Comparison of ENCODE assay signal across 22 cellular contexts in the genomic region with DNA sequence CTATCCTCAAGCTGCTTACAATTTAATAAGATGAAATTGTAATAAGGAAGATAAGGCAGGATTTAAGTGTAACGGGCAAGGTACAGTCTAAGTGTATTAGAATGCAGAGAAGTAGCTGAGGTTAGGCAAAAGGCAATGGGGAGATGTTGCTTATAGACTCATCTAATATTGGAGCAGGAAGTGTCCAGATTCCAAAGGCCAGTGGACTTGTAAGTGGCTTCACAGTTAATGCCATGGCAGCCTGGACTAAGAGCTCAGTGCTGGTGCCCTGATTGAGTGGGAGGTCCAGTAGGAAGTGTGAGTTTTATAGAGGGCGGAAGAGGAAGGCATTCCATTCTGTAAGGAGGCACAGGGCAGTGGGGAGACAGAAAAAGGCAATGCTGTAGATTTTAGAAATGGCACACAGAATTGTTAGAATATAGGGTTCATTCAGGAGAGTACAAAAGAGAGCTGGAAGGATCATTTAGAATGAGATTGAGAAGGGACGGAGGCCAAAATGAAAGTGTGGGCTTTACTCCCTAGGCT. TPM values are rescaled to one million over a fixed set of nuclear protein-coding genes. Genes with fewer than 3 reads are reported as not detected.
DNase-seq lines count a peak whose midpoint lies in the region; ATAC-seq, FAIRE-seq and TF ChIP-seq lines count a peak whose summit lies in the region.
"Had no signal": no experiment of that assay in that cellular context is flagged by ENCODE, and none has a peak within 500 bp of the region (broad histone marks: within the 10 kb centered on the region; RNA-seq: fewer than 3 reads in every experiment).

No MANE protein-coding gene starts in this region.

- H3K4me3 ChIP-seq in liver (ENCODE audit: low read depth in 1 of 3, low read length in 3 of 3) = no peak overlapping the region
- H3K4me3 ChIP-seq in HepG2 (replicated peaks in 1 of 3; ENCODE audit: insufficient read depth in 1 of 3, low read depth in 2 of 3, low read length in 3 of 3) = no peak overlapping the region
- H3K4me3 ChIP-seq in body of pancreas = no peak overlapping the region
- no peak overlapping the region for H3K4me3 ChIP-seq in mucosa of descending colon
- no peak overlapping the region for H3K4me3 ChIP-seq in small intestine (ENCODE audit: low read depth in 1 of 2, low read length in 2 of 2)
- no peak overlapping the region for H3K4me3 ChIP-seq in mesenchymal stem cell (ENCODE audit: insufficient read depth in 1 of 2, low read depth in 1 of 2, low read length in 2 of 2)
- no peak overlapping the region for H3K4me3 ChIP-seq in MM.1S (ENCODE audit: low read length)
- H3K4me3 ChIP-seq: BLaER1 treated with 17β-estradiol and CSF1 and Interleukin-3, amounts not matched to agents 10 nM and 100 nM; GM23338 had no signal

- TF ChIP-seq RAD21 in liver (IDR thresholded peaks at IDR 0.05) (no peak), HepG2 (CRISPR knock-in tag; IDR thresholded peaks at IDR 0.05) (no peak)

- H3K18ac ChIP-seq in mesenchymal stem cell (ENCODE audit: low read depth in 1 of 2, low read length in 2 of 2) = no peak overlapping the region

- peaks cover 0 to 5% of the 10 kb centered on the region in 2 donors for H3K4me1 Mint-ChIP-seq in stimulated activated naive B cell treated with anti-CD40 and anti-IgM and Interleukin-4, amounts not matched to agents 10 μg/mL and 1 μg/mL and 100 μg/mL, for 72 hours
- H3K4me1 Mint-ChIP-seq: CD4-positive, CD25-positive, alpha-beta regulatory T cell had no signal

- H3F3A ChIP-seq in MM.1S (ENCODE audit: insufficient read depth, low read length) = no peaks in the 10 kb centered on the region

- no peak overlapping the region for H4K8ac ChIP-seq in mesenchymal stem cell (ENCODE audit: low read length)

- H3K9me3 ChIP-seq in liver (ENCODE audit: control insufficient read depth in 4 of 4, low read length in 3 of 4) = no peaks in the 10 kb centered on the region
- H3K9me3 ChIP-seq in HepG2 (ENCODE audit: low read length) = no peaks in the 10 kb centered on the region
- no peaks in the 10 kb centered on the region for H3K9me3 ChIP-seq in body of pancreas
- H3K9me3 ChIP-seq in mucosa of descending colon = no peaks in the 10 kb centered on the region
- no peaks in the 10 kb centered on the region for H3K9me3 ChIP-seq in small intestine (ENCODE audit: control insufficient read depth, low read depth)
- H3K9me3 ChIP-seq in mesenchymal stem cell (ENCODE audit: control insufficient read depth, low read length) = no peaks in the 10 kb centered on the region
- H3K9me3 ChIP-seq in MM.1S (replicated peaks; ENCODE audit: insufficient read depth, low read length) = no peaks in the 10 kb centered on the region
- H3K9me3 ChIP-seq: Caco-2 had no signal

- TF ChIP-seq CTCF in liver (IDR thresholded peaks at IDR 0.05; ENCODE audit: low read depth, low read length, missing input control) = no peak
- no peak for TF ChIP-seq CTCF in HepG2 (CRISPR knock-in tag; IDR thresholded peaks at IDR 0.05)
- TF ChIP-seq CTCF in body of pancreas (IDR thresholded peaks at IDR 0.05) = no peak
- TF ChIP-seq CTCF in mucosa of descending colon (IDR thresholded peaks at IDR 0.05) = no peak
- TF ChIP-seq CTCF in MM.1S (IDR thresholded peaks at IDR 0.05; ENCODE audit: low read length) = no peak

- H4K91ac ChIP-seq in mesenchymal stem cell (ENCODE audit: low read length) = no peak overlapping the region

- no TSS peak for BruUV-seq in HepG2 (replicated peaks; lab: Mats Ljungman, UMichigan)

- no peak overlapping the region for H3K27ac Mint-ChIP-seq in stimulated activated naive B cell treated with anti-CD40 and anti-IgM and Interleukin-4, amounts not matched to agents 10 μg/mL and 1 μg/mL and 100 μg/mL, for 72 hours
- H3K27ac Mint-ChIP-seq: B cell; CD4-positive, CD25-positive, alpha-beta regulatory T cell; GM23338; HFFc6 had no signal

- no peak overlapping the region for H2BK120ac ChIP-seq in mesenchymal stem cell (ENCODE audit: low read depth, low read length)

- CTCF ChIA-PET in HepG2 (lab: Yijun Ruan, JAX; ENCODE audit: low intra/inter-chr PET ratio, low total read pairs) = no interaction called here

- H2BK12ac ChIP-seq in mesenchymal stem cell (ENCODE audit: low read length in 2 of 2) = no peak overlapping the region

- no peak for TF ChIP-seq POLR2A in HepG2 (IDR thresholded peaks at IDR 0.05; ENCODE audit: insufficient read depth in 1 of 2, low read depth in 2 of 2, low read length in 2 of 2)
- TF ChIP-seq POLR2A in body of pancreas (IDR thresholded peaks at IDR 0.05) = no peak

- H2BK5ac ChIP-seq in mesenchymal stem cell (ENCODE audit: low read depth, low read length, poor library complexity, severe bottlenecking) = no peak overlapping the region

- no peaks in the 10 kb centered on the region for H3K36me3 ChIP-seq in liver (ENCODE audit: control insufficient read depth in 4 of 4, insufficient read depth in 3 of 4, low read depth in 1 of 4, low read length in 3 of 4)
- no peaks in the 10 kb centered on the region for H3K36me3 ChIP-seq in HepG2 (replicated peaks in 1 of 2; ENCODE audit: control insufficient read depth in 1 of 2, insufficient read depth in 2 of 2, low read length in 2 of 2)
- no peaks in the 10 kb centered on the region for H3K36me3 ChIP-seq in body of pancreas (replicated peaks in 1 of 2; ENCODE audit: insufficient read depth in 1 of 2, low read depth in 2 of 2)
- H3K36me3 ChIP-seq in mucosa of descending colon (ENCODE audit: low read depth) = no peaks in the 10 kb centered on the region
- no peaks in the 10 kb centered on the region for H3K36me3 ChIP-seq in small intestine (ENCODE audit: control insufficient read depth in 2 of 2, insufficient read depth in 2 of 2, low read length in 2 of 2)
- H3K36me3 ChIP-seq in mesenchymal stem cell (ENCODE audit: control insufficient read depth in 1 of 2, insufficient read depth in 2 of 2, low read depth in 1 of 2, low read length in 2 of 2) = no peaks in the 10 kb centered on the region
- H3K36me3 ChIP-seq in MM.1S (replicated peaks; ENCODE audit: insufficient read depth, low read length) = no peaks in the 10 kb centered on the region
- H3K36me3 ChIP-seq: BLaER1 treated with 17β-estradiol and CSF1 and Interleukin-3, amounts not matched to agents 10 nM and 100 nM had no signal

- no peak overlapping the region for H2AK5ac ChIP-seq in mesenchymal stem cell (ENCODE audit: low read length, severe bottlenecking)

- H3K4me3 Mint-ChIP-seq in stimulated activated naive B cell treated with anti-CD40 and anti-IgM and Interleukin-4, amounts not matched to agents 10 μg/mL and 1 μg/mL and 100 μg/mL, for 72 hours = no peak overlapping the region
- H3K4me3 Mint-ChIP-seq: B cell; CD4-positive, CD25-positive, alpha-beta regulatory T cell; GM23338; HFFc6 had no signal

- no peak overlapping the region for H3K4ac ChIP-seq in mesenchymal stem cell (ENCODE audit: low read depth in 1 of 2, low read length in 2 of 2)

- H3K36me3 Mint-ChIP-seq in stimulated activated naive B cell treated with anti-CD40 and anti-IgM and Interleukin-4, amounts not matched to agents 10 μg/mL and 1 μg/mL and 100 μg/mL, for 72 hours = peaks cover 1 to 5% of the 10 kb centered on the region in 2 donors
- H3K36me3 Mint-ChIP-seq: CD4-positive, CD25-positive, alpha-beta regulatory T cell had no signal

- TF ChIP-seq EP300 in HepG2 (IDR thresholded peaks at IDR 0.05; ENCODE audit: low read depth in 2 of 2, low read length in 2 of 2) = no peak
- TF ChIP-seq EP300 in HepG2 (CRISPR knock-in tag; IDR thresholded peaks at IDR 0.05; ENCODE audit: borderline replicate concordance) = no peak

- H3K4me2 ChIP-seq in HepG2 (ENCODE audit: low read depth, low read length) (no peak overlapping the region), mesenchymal stem cell (ENCODE audit: low read length, poor library complexity, severe bottlenecking) (no peak overlapping the region), MM.1S (ENCODE audit: low read depth, low read length) (no peak overlapping the region)
- H3K4me2 ChIP-seq: BLaER1 treated with 17β-estradiol and CSF1 and Interleukin-3, amounts not matched to agents 10 nM and 100 nM; GM23338 had no signal

- no peaks in the 10 kb centered on the region for H3K27me3 ChIP-seq in liver (ENCODE audit: control insufficient read depth in 4 of 4, insufficient read depth in 4 of 4, low read length in 3 of 4)
- no peaks in the 10 kb centered on the region for H3K27me3 ChIP-seq in HepG2 (ENCODE audit: control insufficient read depth in 1 of 2, insufficient read depth in 2 of 2, low read length in 2 of 2)
- no peaks in the 10 kb centered on the region for H3K27me3 ChIP-seq in body of pancreas
- H3K27me3 ChIP-seq in small intestine (ENCODE audit: control insufficient read depth in 2 of 2, insufficient read depth in 2 of 2, low read length in 2 of 2) = no peaks in the 10 kb centered on the region
- peaks cover 0 to 18% of the 10 kb centered on the region in 2 experiments for H3K27me3 ChIP-seq in mesenchymal stem cell (ENCODE audit: control insufficient read depth in 1 of 2, insufficient read depth in 1 of 2, low read length in 2 of 2)
- H3K27me3 ChIP-seq in MM.1S (replicated peaks; ENCODE audit: insufficient read depth, low read length) = no peaks in the 10 kb centered on the region
- H3K27me3 ChIP-seq: BLaER1 treated with 17β-estradiol and CSF1 and Interleukin-3, amounts not matched to agents 10 nM and 100 nM had no signal

- peaks cover 27% of the 10 kb centered on the region for H3K79me1 ChIP-seq in mesenchymal stem cell (replicated peaks; ENCODE audit: low read length, poor library complexity, severe bottlenecking)

- H3K14ac ChIP-seq in mesenchymal stem cell (ENCODE audit: low read length in 2 of 2) = no peak overlapping the region

- ATAC-seq in HepG2 (no peak), body of pancreas (no peak), mucosa of descending colon (peak; percentile 25)
- no peak for ATAC-seq in stimulated activated naive B cell treated with anti-CD40 and anti-IgM and Interleukin-4, amounts not matched to agents 10 μg/mL and 1 μg/mL and 100 μg/mL, for 72 hours (replicated peaks)

- in situ Hi-C loops in HepG2 (cut with HindIII; ENCODE audit: extremely low pct_ligation_motif_present, low pct_unique_long_range_greater_than_20kb) = no loop called here

- no peaks in the 10 kb centered on the region for H3K79me2 ChIP-seq in HepG2 (ENCODE audit: insufficient read depth, low read length)
- H3K79me2 ChIP-seq in MM.1S (ENCODE audit: low read length) = peaks cover 72% of the 10 kb centered on the region

- no peak overlapping the region for H3K23ac ChIP-seq in mesenchymal stem cell (ENCODE audit: low read length in 2 of 2)

- H3K27ac ChIP-seq in liver (ENCODE audit: low read depth in 1 of 2, low read length in 2 of 2) (no peak overlapping the region), HepG2 (ENCODE audit: extremely low read length, insufficient read depth, low read length) (no peak overlapping the region), body of pancreas (peak overlapping the region; percentile 45 to 81 (median 72)), small intestine (ENCODE audit: low read depth in 1 of 2, low read length in 1 of 2) (no peak overlapping the region), mesenchymal stem cell (ENCODE audit: low read length, poor library complexity, severe bottlenecking) (no peak overlapping the region), MM.1S (ENCODE audit: low read length) (no peak overlapping the region)
- H3K27ac ChIP-seq: BLaER1 treated with 17β-estradiol and CSF1 and Interleukin-3, amounts not matched to agents 10 nM and 100 nM had no signal

- no peak for DNase-seq in HepG2 (ENCODE audit: low spot score)
- DNase-seq in body of pancreas = no peak
- no peak for DNase-seq in mucosa of descending colon
- peak; percentile 83 for DNase-seq in small intestine
- no peak for DNase-seq in mesenchymal stem cell
- no peak for DNase-seq in stimulated activated naive B cell treated with anti-CD40 and anti-IgM and Interleukin-4, amounts not matched to agents 10 μg/mL and 1 μg/mL and 100 μg/mL, for 72 hours
- no peak for DNase-seq in MM.1S
- DNase-seq: 8988T; Caco-2; CD4-positive, CD25-positive, alpha-beta regulatory T cell; DMS153; DMS79; GDM1; HCEC 1CT; HFFc6 had no signal

- POLR2A ChIA-PET in HepG2 (lab: Yijun Ruan, JAX) = no interaction called here

- FAIRE-seq in HepG2 (lab: Jason Lieb, UNC) (no peak), small intestine (lab: Jason Lieb, UNC) (no peak)
- FAIRE-seq: GM12892, GM18507, H54 had no signal

- peaks cover 17 to 28% of the 10 kb centered on the region in 2 donors for H3K27me3 Mint-ChIP-seq in stimulated activated naive B cell treated with anti-CD40 and anti-IgM and Interleukin-4, amounts not matched to agents 10 μg/mL and 1 μg/mL and 100 μg/mL, for 72 hours

- H3K9me2 ChIP-seq in MM.1S (replicated peaks; ENCODE audit: insufficient read depth, low read length) = no peaks in the 10 kb centered on the region

- H3K9ac ChIP-seq in liver (ENCODE audit: low read depth in 1 of 2, low read length in 2 of 2) (no peak overlapping the region), HepG2 (ENCODE audit: insufficient read depth, low read depth, low read length) (no peak overlapping the region), mesenchymal stem cell (ENCODE audit: low read length) (no peak overlapping the region), MM.1S (ENCODE audit: low read length) (no peak overlapping the region)
- H3K9ac ChIP-seq: BLaER1 treated with 17β-estradiol and CSF1 and Interleukin-3, amounts not matched to agents 10 nM and 100 nM had no signal

- no peak overlapping the region for H2AFZ ChIP-seq in HepG2 (ENCODE audit: low read length)
- H2AFZ ChIP-seq in mesenchymal stem cell (ENCODE audit: low read depth, low read length) = no peak overlapping the region
- no peak overlapping the region for H2AFZ ChIP-seq in MM.1S (ENCODE audit: low read length)
- H2AFZ ChIP-seq: GM23338 had no signal

- H3K4me1 ChIP-seq in liver (ENCODE audit: control insufficient read depth in 4 of 4, insufficient read depth in 4 of 4, low read length in 3 of 4) (peaks cover 6 to 45% (median 29%) of the 10 kb centered on the region in 4 donors), HepG2 (ENCODE audit: insufficient read depth, low read length) (no peaks in the 10 kb centered on the region), body of pancreas (peaks cover 82% of the 10 kb centered on the region), mucosa of descending colon (ENCODE audit: low read depth) (peaks cover 7% of the 10 kb centered on the region), small intestine (ENCODE audit: control insufficient read depth in 2 of 2, insufficient read depth in 1 of 2, low read depth in 1 of 2, low read length in 1 of 2) (peaks cover 7% of the 10 kb centered on the region in 2 donors), mesenchymal stem cell (ENCODE audit: control insufficient read depth, insufficient read depth, low read depth, low read length) (no peaks in the 10 kb centered on the region), MM.1S (ENCODE audit: low read length) (no peaks in the 10 kb centered on the region)
- H3K4me1 ChIP-seq: Caco-2 had no signal

- WGBS in liver = 76% methylated on average over 3 of the region's 3 CpGs
- WGBS in HepG2 (ENCODE audit: low lambda C conversion rate) = 2% methylated on average over 3 of the region's 3 CpGs
- 75 to 82% methylated on average over 3 of the region's 3 CpGs for WGBS in body of pancreas, 2 donors
- WGBS in small intestine, 3 donors = 52 to 84% (median 61%) methylated on average over 3 of the region's 3 CpGs
- WGBS in mesenchymal stem cell = 72% methylated on average over 3 of the region's 3 CpGs

- H4K20me1 ChIP-seq in HepG2 (ENCODE audit: insufficient read depth, low read length) = no peaks in the 10 kb centered on the region
- H4K20me1 ChIP-seq in MM.1S (ENCODE audit: insufficient read depth, low read length) = no peaks in the 10 kb centered on the region
- H4K20me1 ChIP-seq: BLaER1 treated with 17β-estradiol and CSF1 and Interleukin-3, amounts not matched to agents 10 nM and 100 nM had no signal

- no peak overlapping the region for H2BK15ac ChIP-seq in mesenchymal stem cell (ENCODE audit: low read depth, poor library complexity, severe bottlenecking)

- peaks cover 2 to 4% of the 10 kb centered on the region in 2 donors for H3K9me3 Mint-ChIP-seq in stimulated activated naive B cell treated with anti-CD40 and anti-IgM and Interleukin-4, amounts not matched to agents 10 μg/mL and 1 μg/mL and 100 μg/mL, for 72 hours
- H3K9me3 Mint-ChIP-seq: HFFc6 had no signal

- intact Hi-C loops in HepG2 (cut with micrococcal nuclease; ENCODE audit: unreplicated experiment) (no loop called here), body of pancreas (cut with DNase I) (no loop called here), mucosa of descending colon (cut with DNase I, micrococcal nuclease) (no loop called here)

RNA-seq across cellular contexts. Expression of gene MAP3K21, which starts 12.6 kb away (rescaled TPM):
- total RNA-seq in liver = 1 to 10 TPM in 1 of 2 donors, under 1 TPM in 1; 0.51 to 7.3 TPM
- 1 to 10 TPM; 1.6 TPM for polyA plus RNA-seq in liver
- total RNA-seq in HepG2 (2016; rRNA removed; fragmentation: Illumina TruSeq; extraction: Trizol) = not detected in 2 replicates
- not detected in 2 replicates for total RNA-seq in HepG2 (2016; cell fraction: cytosol; rRNA removed; fragmentation: Illumina TruSeq; extraction: Trizol; ENCODE audit: low read depth)
- not detected in 2 replicates for total RNA-seq in HepG2 (2016; cell fraction: insoluble cytoplasmic fraction; rRNA removed; fragmentation: Illumina TruSeq; extraction: Trizol)
- not detected in 2 replicates for total RNA-seq in HepG2 (2016; cell fraction: membrane; rRNA removed; fragmentation: Illumina TruSeq; extraction: Trizol)
- not detected in 2 replicates for total RNA-seq in HepG2 (2016; cell fraction: nucleus; rRNA removed; fragmentation: Illumina TruSeq; extraction: Trizol)
- polyA plus RNA-seq in HepG2 (2011; rRNA removed) = not detected in 2 replicates
- polyA plus RNA-seq in HepG2 (2011; cell fraction: cytosol; rRNA removed) = not detected in 2 replicates
- polyA plus RNA-seq in HepG2 (2011; cell fraction: nucleus; rRNA removed) = not detected in 2 replicates
- not detected in 2 replicates for polyA plus RNA-seq in HepG2 (2012)
- polyA plus RNA-seq in HepG2 (2016; cell fraction: cytosol; fragmentation: Illumina TruSeq; extraction: Trizol; ENCODE audit: low read depth) = not detected in 2 replicates
- not detected in 2 replicates for polyA plus RNA-seq in HepG2 (2016; cell fraction: insoluble cytoplasmic fraction; fragmentation: Illumina TruSeq; extraction: Trizol; ENCODE audit: low read depth)
- polyA plus RNA-seq in HepG2 (2016; cell fraction: membrane; fragmentation: Illumina TruSeq; extraction: Trizol; ENCODE audit: low read depth) = not detected in 2 replicates
- polyA plus RNA-seq in HepG2 (2016; cell fraction: nucleus; fragmentation: Illumina TruSeq; extraction: Trizol; ENCODE audit: insufficient read depth, low read depth) = not detected in 2 replicates
- 44.2 TPM in 1 of 2 replicates, not detected in the other for polyA minus RNA-seq in HepG2 (2011; rRNA and poly(A)+ RNA removed; ENCODE audit: low replicate concordance)
- polyA minus RNA-seq in HepG2 (2011; cell fraction: cytosol; rRNA and poly(A)+ RNA removed) = 0.18 and 0.20 TPM in 2 replicates
- polyA minus RNA-seq in HepG2 (2011; cell fraction: nucleus; rRNA and poly(A)+ RNA removed) = 0.13 and 0.25 TPM in 2 replicates
- 10 to 100 TPM; 40.2 to 62.3 TPM for total RNA-seq in body of pancreas
- 10 to 100 TPM in 2 of 3 donors, 1 to 10 TPM in 1; 8.3 to 21.1 (median 12.6) TPM for total RNA-seq in mucosa of descending colon
- 10 to 100 TPM in 2 of 3 donors, 1 to 10 TPM in 1; 7.6 to 11.9 (median 10.4) TPM for polyA plus RNA-seq in small intestine
- polyA plus RNA-seq in mesenchymal stem cell (2013, experiment 1 of 2) = 0.32 TPM
- polyA plus RNA-seq in mesenchymal stem cell (2013, experiment 2 of 2) = 0.29 TPM

RNA-seq across cellular contexts. Expression of gene PCNX2, which starts 44.6 kb away (rescaled TPM):
- total RNA-seq in liver (1 to 10 TPM in 1 of 2 donors, under 1 TPM in 1; 0.89 to 3.1 TPM), HepG2 (2016; rRNA removed; fragmentation: Illumina TruSeq; extraction: Trizol) (0.11 TPM in 1 of 2 replicates, not detected in the other), body of pancreas (10 to 100 TPM; 24.1 to 72.1 TPM), mucosa of descending colon (10 to 100 TPM in 1 of 3 donors, 1 to 10 TPM in 2; 6.0 to 11.3 (median 8.5) TPM)
- polyA plus RNA-seq in liver (under 1 TPM; 0.20 to 0.96 TPM), HepG2 (2011; rRNA removed) (0.13 and 0.42 TPM in 2 replicates), small intestine (10 to 100 TPM in 1 of 3 donors, 1 to 10 TPM in 2; 1.3 to 18.1 (median 4.6) TPM)
- total RNA-seq in HepG2 (2016; cell fraction: cytosol; rRNA removed; fragmentation: Illumina TruSeq; extraction: Trizol; ENCODE audit: low read depth) = not detected in 2 replicates
- total RNA-seq in HepG2 (2016; cell fraction: insoluble cytoplasmic fraction; rRNA removed; fragmentation: Illumina TruSeq; extraction: Trizol) = not detected in 2 replicates
- total RNA-seq in HepG2 (2016; cell fraction: membrane; rRNA removed; fragmentation: Illumina TruSeq; extraction: Trizol) = not detected in 2 replicates
- not detected in 2 replicates for total RNA-seq in HepG2 (2016; cell fraction: nucleus; rRNA removed; fragmentation: Illumina TruSeq; extraction: Trizol)
- polyA plus RNA-seq in HepG2 (2011; cell fraction: cytosol; rRNA removed) = 0.06 and 0.12 TPM in 2 replicates
- 0.33 and 0.39 TPM in 2 replicates for polyA plus RNA-seq in HepG2 (2011; cell fraction: nucleus; rRNA removed)
- polyA plus RNA-seq in HepG2 (2012) = 0.21 TPM in 1 of 2 replicates, not detected in the other
- not detected in 2 replicates for polyA plus RNA-seq in HepG2 (2016; cell fraction: cytosol; fragmentation: Illumina TruSeq; extraction: Trizol; ENCODE audit: low read depth)
- polyA plus RNA-seq in HepG2 (2016; cell fraction: insoluble cytoplasmic fraction; fragmentation: Illumina TruSeq; extraction: Trizol; ENCODE audit: low read depth) = not detected in 2 replicates
- not detected in 2 replicates for polyA plus RNA-seq in HepG2 (2016; cell fraction: membrane; fragmentation: Illumina TruSeq; extraction: Trizol; ENCODE audit: low read depth)
- not detected in 2 replicates for polyA plus RNA-seq in HepG2 (2016; cell fraction: nucleus; fragmentation: Illumina TruSeq; extraction: Trizol; ENCODE audit: insufficient read depth, low read depth)
- 61.8 TPM in 1 of 2 replicates, not detected in the other for polyA minus RNA-seq in HepG2 (2011; rRNA and poly(A)+ RNA removed; ENCODE audit: low replicate concordance)
- 0.26 and 0.49 TPM in 2 replicates for polyA minus RNA-seq in HepG2 (2011; cell fraction: cytosol; rRNA and poly(A)+ RNA removed)
- 0.26 TPM in 1 of 2 replicates, not detected in the other for polyA minus RNA-seq in HepG2 (2011; cell fraction: nucleus; rRNA and poly(A)+ RNA removed)
- 16.2 TPM for polyA plus RNA-seq in mesenchymal stem cell (2013, experiment 1 of 2)
- polyA plus RNA-seq in mesenchymal stem cell (2013, experiment 2 of 2) = 15.7 TPM

Comparison
In these comparisons a context has a peak if more than half of its experiments do, and no peak if none do; other contexts are left out.
1. H3K27ac ChIP-seq: peak in body of pancreas (4 of 4); none in liver (0 of 2), HepG2 (single experiment), small intestine (0 of 2), mesenchymal stem cell (single experiment) and MM.1S (single experiment).